In the genomic region with DNA sequence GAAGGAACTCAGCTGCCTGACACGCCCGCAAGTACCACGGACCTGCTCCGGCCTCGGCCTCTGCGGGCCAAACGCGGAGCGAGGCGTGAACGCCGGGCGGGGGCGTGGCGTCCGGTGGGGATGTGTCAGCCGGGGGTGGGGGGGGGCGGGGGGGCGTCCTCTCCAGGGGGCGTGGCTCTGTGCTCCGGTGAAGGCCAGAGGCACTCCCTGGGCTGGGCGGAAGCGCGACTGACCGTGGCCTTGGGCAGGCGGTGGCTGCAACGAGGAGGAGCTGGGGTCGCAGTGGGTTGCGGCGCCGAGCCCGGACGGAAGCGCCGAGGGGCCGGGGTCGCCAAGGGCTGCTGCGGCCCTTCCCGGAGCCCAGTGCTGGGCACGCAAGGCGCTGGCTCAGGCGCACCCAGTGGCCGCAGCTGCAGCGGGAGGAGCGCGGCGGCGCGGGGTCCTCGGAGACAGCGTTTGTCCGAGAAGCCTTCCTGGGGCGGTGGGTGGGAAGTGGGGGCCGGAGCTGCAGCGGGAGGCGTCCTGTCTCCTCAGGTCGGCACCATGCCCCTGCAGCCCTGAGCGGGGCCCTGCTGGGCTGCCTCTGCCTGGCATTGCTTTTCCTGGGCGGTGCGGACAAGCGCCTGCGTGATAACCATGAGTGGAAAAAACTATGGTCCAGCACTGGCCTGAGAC, we compare ENCODE assay signal across 15 cellular contexts. TPM values are rescaled to one million over a fixed set of nuclear protein-coding genes. Genes with fewer than 3 reads are reported as not detected.
DNase-seq lines count a peak whose midpoint lies in the region; ATAC-seq, FAIRE-seq and TF ChIP-seq lines count a peak whose summit lies in the region.
"Had no signal": no experiment of that assay in that cellular context is flagged by ENCODE, and none has a peak within 500 bp of the region (broad histone marks: within the 10 kb centered on the region; RNA-seq: fewer than 3 reads in every experiment).

No MANE protein-coding gene starts in this region.

- H4K8ac ChIP-seq in IMR-90 (ENCODE audit: low read depth in 2 of 2, low read length in 2 of 2), result no peak overlapping the region

- no peak overlapping the region for H3K14ac ChIP-seq in IMR-90 (replicated peaks; ENCODE audit: low read depth, low read length)

- H3K9me3 ChIP-seq in IMR-90 (ENCODE audit: control insufficient read depth, insufficient read depth, low read length), result peaks cover 10% of the 10 kb centered on the region
- H3K9me3 ChIP-seq in colonic mucosa, result no peaks in the 10 kb centered on the region
- no peaks in the 10 kb centered on the region for H3K9me3 ChIP-seq in right lobe of liver
- no peaks in the 10 kb centered on the region for H3K9me3 ChIP-seq in stomach smooth muscle (ENCODE audit: control insufficient read depth in 2 of 2, low read length in 2 of 2)

- H3K23ac ChIP-seq in IMR-90 (ENCODE audit: low read depth, low read length), result no peak overlapping the region

- no peak overlapping the region for H3K4ac ChIP-seq in IMR-90 (ENCODE audit: low read depth, low read length)

- DNase-seq in IMR-90 (no peak), colonic mucosa (peak; percentile 20), right lobe of liver (peak; percentile 47 to 58 (median 52)), HTR-8/SVneo (ENCODE audit: insufficient read length, low spot score) (no peak)
- DNase-seq: activated CD4-positive, CD25-positive, alpha-beta regulatory T cell treated with anti-CD3 and anti-CD28 coated beads, Interleukin-2, amount 50 U/mL, for 72 hours; activated T-cell treated with anti-CD3 and anti-CD28 coated beads, Interleukin-2, amount 50 U/mL, for 24 hours; NCI-H1105; NCI-H524 treated with DMSO at 0.1 percent for 48 hours had no signal

- in situ Hi-C loops in IMR-90 (cut with MboI; ENCODE audit: low sequenced_read_pairs), result no loop called here

- H2AK5ac ChIP-seq in IMR-90 (ENCODE audit: low read depth, low read length), result no peak overlapping the region

- ATAC-seq in IMR-90 (ENCODE audit: low read depth), result no peak
- peak; percentile 58 to 71 (median 68) for ATAC-seq in right lobe of liver
- no peak for ATAC-seq in HG02642 (IDR thresholded peaks at IDR 0.05; ENCODE audit: poor library complexity, unreplicated experiment)
- no peak for ATAC-seq in GM19351 (IDR thresholded peaks at IDR 0.05; ENCODE audit: unreplicated experiment)
- ATAC-seq in GM21825 (IDR thresholded peaks at IDR 0.05; ENCODE audit: unreplicated experiment), result no peak

- no peak overlapping the region for H4K91ac ChIP-seq in IMR-90 (ENCODE audit: insufficient read depth, low read depth, low read length)

- POLR2A ChIA-PET in IMR-90 (lab: Charles Lee; ENCODE audit: unreplicated experiment), result no interaction called here

- H2BK20ac ChIP-seq in IMR-90 (ENCODE audit: low read depth, low read length), result no peak overlapping the region

- CTCF ChIA-PET in IMR-90 (lab: Yijun Ruan, JAX), result no interaction called here

- H3K27me3 ChIP-seq in IMR-90 (ENCODE audit: control insufficient read depth, insufficient read depth, low read length) (no peaks in the 10 kb centered on the region), colonic mucosa (no peaks in the 10 kb centered on the region), right lobe of liver (no peaks in the 10 kb centered on the region), stomach smooth muscle (ENCODE audit: control insufficient read depth in 1 of 2, insufficient read depth in 2 of 2, low read length in 2 of 2) (peaks cover 4 to 9% of the 10 kb centered on the region in 2 donors)

- no peak overlapping the region for H2BK5ac ChIP-seq in IMR-90 (ENCODE audit: low read depth, low read length, poor library complexity, severe bottlenecking)

- H3K27ac ChIP-seq in IMR-90 (ENCODE audit: insufficient read depth, low read length) (no peak overlapping the region), colonic mucosa (no peak overlapping the region), right lobe of liver (no peak overlapping the region), stomach smooth muscle (ENCODE audit: low read length) (no peak overlapping the region)
- H3K27ac ChIP-seq: C4-2B had no signal

- TF ChIP-seq POLR2A in IMR-90 (IDR thresholded peaks at IDR 0.05; ENCODE audit: low read depth, low read length) (no peak), right lobe of liver (IDR thresholded peaks at IDR 0.05) (no peak)

- H3K4me3 ChIP-seq in IMR-90 (ENCODE audit: insufficient read depth, low read depth, low read length), result no peak overlapping the region
- no peak overlapping the region for H3K4me3 ChIP-seq in colonic mucosa
- H3K4me3 ChIP-seq in right lobe of liver, result peak overlapping the region; percentile 18 to 42 (median 23)
- H3K4me3 ChIP-seq in stomach smooth muscle (ENCODE audit: low read length in 2 of 2), result peak overlapping the region; percentile 42 to 65

- no peak overlapping the region for H3K56ac ChIP-seq in IMR-90 (ENCODE audit: extremely low read depth, insufficient read depth, low read length)

- H2BK15ac ChIP-seq in IMR-90 (ENCODE audit: low read depth, low read length), result no peak overlapping the region

- intact Hi-C loops in IMR-90 (cut with micrococcal nuclease), result no loop called here
- intact Hi-C loops in colonic mucosa (cut with DNase I), result no loop called here
- intact Hi-C loops in right lobe of liver (cut with DNase I), result no loop called here

- no peaks in the 10 kb centered on the region for H3K79me1 ChIP-seq in IMR-90 (ENCODE audit: low read depth in 1 of 2, low read length in 2 of 2)

- no peaks in the 10 kb centered on the region for H3K36me3 ChIP-seq in IMR-90 (ENCODE audit: control insufficient read depth, insufficient read depth, low read length)
- no peaks in the 10 kb centered on the region for H3K36me3 ChIP-seq in colonic mucosa
- H3K36me3 ChIP-seq in right lobe of liver, result no peaks in the 10 kb centered on the region
- H3K36me3 ChIP-seq in stomach smooth muscle (ENCODE audit: control insufficient read depth in 2 of 2, insufficient read depth in 2 of 2, low read length in 2 of 2), result no peaks in the 10 kb centered on the region

- H3K9me1 ChIP-seq in IMR-90 (ENCODE audit: insufficient read depth, low read length), result no peaks in the 10 kb centered on the region

- H4K5ac ChIP-seq in IMR-90 (ENCODE audit: low read depth, low read length), result no peak overlapping the region

- peak overlapping the region; percentile 51 for H2AFZ ChIP-seq in IMR-90 (replicated peaks; ENCODE audit: low read length, poor library complexity)

- H3K4me1 ChIP-seq in IMR-90 (ENCODE audit: control insufficient read depth, insufficient read depth, low read length) (no peaks in the 10 kb centered on the region), colonic mucosa (no peaks in the 10 kb centered on the region), right lobe of liver (no peaks in the 10 kb centered on the region), stomach smooth muscle (ENCODE audit: control insufficient read depth, insufficient read depth, low read length) (peaks cover 2% of the 10 kb centered on the region)

- no peak for FAIRE-seq in HTR-8/SVneo (lab: Jason Lieb, UNC)
- FAIRE-seq: endometrium had no signal

- dilution Hi-C loops in IMR-90 (cut with HindIII; ENCODE audit: low sequenced_read_pairs, unreplicated experiment), result no loop called here

- no TSS peak for BruUV-seq in IMR-90 (replicated peaks; lab: Mats Ljungman, UMichigan)

- H3K9ac ChIP-seq in IMR-90 (ENCODE audit: low read depth, low read length) (no peak overlapping the region), colonic mucosa (ENCODE audit: low read depth in 2 of 2, low read length in 2 of 2) (no peak overlapping the region), stomach smooth muscle (ENCODE audit: low read length in 2 of 2) (no peak overlapping the region)

- no peaks in the 10 kb centered on the region for H4K20me1 ChIP-seq in IMR-90 (ENCODE audit: insufficient read depth, low read length)

- WGBS in IMR-90 (ENCODE audit: extremely low coverage in 2 of 2, insufficient read length in 1 of 2), 2 experiments, result 12% methylated on average over 19 of the region's 62 CpGs; no CpG with 5 or more reads in 1 of the 2 experiments
- 13% methylated on average over 8 of the region's 62 CpGs for WGBS in right lobe of liver (ENCODE audit: insufficient coverage, low coverage, low lambda C conversion rate, missing lambda C conversion rate)

- H3K4me2 ChIP-seq in IMR-90 (ENCODE audit: low read depth, low read length), result no peak overlapping the region

- TF ChIP-seq CTCF in IMR-90 (conservative IDR thresholded peaks at IDR 0.05; ENCODE audit: low read depth, low read length), result no peak
- no peak for TF ChIP-seq CTCF in colonic mucosa (IDR thresholded peaks at IDR 0.05)
- no peak for TF ChIP-seq CTCF in right lobe of liver (IDR thresholded peaks at IDR 0.05)

- TF ChIP-seq RAD21 in IMR-90 (IDR thresholded peaks at IDR 0.05; ENCODE audit: low read length), result no peak

- H3K18ac ChIP-seq in IMR-90 (ENCODE audit: low read depth, low read length), result no peak overlapping the region

- H2BK120ac ChIP-seq in IMR-90 (ENCODE audit: low read depth, low read length), result no peak overlapping the region

- H2AK9ac ChIP-seq in IMR-90 (replicated peaks; ENCODE audit: low read depth, low read length, poor library complexity), result no peak overlapping the region

TF ChIP-seq in IMR-90, 13 proteins besides CTCF, POLR2A, EP300 and RAD21:
- TF ChIP-seq MAZ (IDR thresholded peaks at IDR 0.05; ENCODE audit: borderline replicate concordance, low read depth, low read length) (no peak), RCOR1 (IDR thresholded peaks at IDR 0.05; ENCODE audit: insufficient replicate concordance, low read length) (no peak), MAFK (IDR thresholded peaks at IDR 0.05; ENCODE audit: low read depth, low read length) (no peak), SMC3 (IDR thresholded peaks at IDR 0.05; ENCODE audit: low read depth, low read length) (no peak), CEBPB (IDR thresholded peaks at IDR 0.05; ENCODE audit: low read depth, low read length) (no peak), RFX5 (IDR thresholded peaks at IDR 0.05; ENCODE audit: low read depth, low read length) (no peak), MXI1 (IDR thresholded peaks at IDR 0.05; ENCODE audit: borderline replicate concordance, low read depth, low read length) (no peak)
- TF ChIP-seq, protein P1, sequence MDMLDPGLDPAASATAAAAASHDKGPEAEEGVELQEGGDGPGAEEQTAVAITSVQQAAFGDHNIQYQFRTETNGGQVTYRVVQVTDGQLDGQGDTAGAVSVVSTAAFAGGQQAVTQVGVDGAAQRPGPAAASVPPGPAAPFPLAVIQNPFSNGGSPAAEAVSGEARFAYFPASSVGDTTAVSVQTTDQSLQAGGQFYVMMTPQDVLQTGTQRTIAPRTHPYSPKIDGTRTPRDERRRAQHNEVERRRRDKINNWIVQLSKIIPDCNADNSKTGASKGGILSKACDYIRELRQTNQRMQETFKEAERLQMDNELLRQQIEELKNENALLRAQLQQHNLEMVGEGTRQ (IDR thresholded peaks at IDR 0.05; ENCODE audit: low read depth, low read length), result no peak

RNA-seq across cellular contexts. Expression of a gene that starts 59.0 kb away (rescaled TPM):
- total RNA-seq in IMR-90 (2012; rRNA removed) (not detected in 2 replicates), colonic mucosa (1 to 10 TPM; 1.3 to 2.5 TPM), right lobe of liver (not detected)
- not detected in 2 replicates for polyA plus RNA-seq in IMR-90 (2012; rRNA removed)
- not detected in 2 replicates for polyA plus RNA-seq in IMR-90 (2012; cell fraction: cytosol; rRNA removed)
- polyA plus RNA-seq in IMR-90 (2012; cell fraction: nucleus; rRNA removed; ENCODE audit: low replicate concordance), result not detected in 2 replicates
- total RNA-seq: HT1080 had no signal

Comparison
In these comparisons a context has a peak if more than half of its experiments do, and no peak if none do; other contexts are left out.
1. ATAC-seq: peak in right lobe of liver (4 of 4); none in IMR-90 (single experiment), HG02642 (single experiment), GM19351 (single experiment) and GM21825 (single experiment).
2. DNase-seq: peak in colonic mucosa (single experiment) and right lobe of liver (3 of 3); none in IMR-90 (single experiment) and HTR-8/SVneo (single experiment).
3. H3K4me3 ChIP-seq: peak in right lobe of liver (3 of 3) and stomach smooth muscle (2 of 2); none in IMR-90 (single experiment) and colonic mucosa (single experiment).